In genomic region chr1:2183937-2184334, GRCh38 we compare ENCODE assay signal across 1 cellular context.
A peak's percentile ranks its signal among the peaks of the same experiment; 100 is the strongest.
TF ChIP-seq lines count a peak whose summit lies in the region.

No MANE protein-coding gene starts in this region.

TF ChIP-seq in HepG2, 621 proteins besides CTCF, POLR2A, EP300 and RAD21:
- TF ChIP-seq HNRNPL (IDR thresholded peaks at IDR 0.05; ENCODE audit: low read depth, low read length) (0 out of 2 replicates have a peak, but pooled peaks have one; percentile 56), ZBTB20 (CRISPR knock-in tag; IDR thresholded peaks at IDR 0.05; ENCODE audit: borderline replicate concordance, low read depth) (no peak), CC2D1A (CRISPR knock-in tag; IDR thresholded peaks at IDR 0.05) (no peak)
TF ChIP-seq in HepG2: peak in this region for 1.
